ENCODE assay signal across 13 cellular contexts in the genomic region with DNA sequence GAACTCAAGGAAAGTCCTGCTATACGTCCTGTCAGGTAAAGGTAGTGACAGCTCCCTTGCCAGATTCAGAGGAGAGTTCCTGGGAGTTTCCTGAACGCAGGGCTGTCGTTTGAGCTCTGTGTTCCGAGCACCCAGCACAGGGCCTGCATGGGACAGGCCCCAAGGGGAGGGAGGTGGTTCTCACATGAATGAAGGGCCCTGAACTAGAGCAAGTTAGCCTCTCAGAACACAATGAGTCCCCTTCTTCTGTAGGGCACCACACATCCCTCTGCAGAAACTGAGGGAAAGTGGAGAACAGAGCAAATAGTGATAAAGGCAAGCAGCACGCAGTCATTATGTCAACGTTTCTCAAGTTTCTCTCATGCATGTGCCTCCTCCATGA.
"Had no signal": no experiment of that assay in that cellular context is flagged by ENCODE, and none has a peak within 500 bp of the region (broad histone marks: within the 10 kb centered on the region; RNA-seq: fewer than 3 reads in every experiment).

No MANE protein-coding gene starts in this region.

- H3K27me3 Mint-ChIP-seq: activated CD8-positive, alpha-beta memory T cell treated with anti-CD3 and anti-CD28 coated beads, Interleukin-2, amount 10 ng/mL, durations not matched to agents 7 days and 5 days; activated naive CD8-positive, alpha-beta T cell; natural killer cell treated with Interleukin-12 subunit alpha and Interleukin-12 subunit beta and Interleukin-15 and Interleukin-18, amount 100 ng/mL, for 72 hours had no signal

- ATAC-seq: activated CD8-positive, alpha-beta memory T cell treated with anti-CD3 and anti-CD28 coated beads, Interleukin-2, amount 10 ng/mL, durations not matched to agents 7 days and 5 days; gastroesophageal sphincter; natural killer cell treated with Interleukin-12 subunit alpha and Interleukin-12 subunit beta and Interleukin-15 and Interleukin-18, amount 100 ng/mL, for 72 hours had no signal

- H3K27me3 ChIP-seq: breast epithelium, gastroesophageal sphincter, testis had no signal

- H3K4me3 Mint-ChIP-seq: activated CD8-positive, alpha-beta memory T cell treated with anti-CD3 and anti-CD28 coated beads, Interleukin-2, amount 10 ng/mL, durations not matched to agents 7 days and 5 days; activated naive CD8-positive, alpha-beta T cell; natural killer cell treated with Interleukin-12 subunit alpha and Interleukin-12 subunit beta and Interleukin-15 and Interleukin-18, amount 100 ng/mL, for 72 hours had no signal

- DNase-seq: activated CD4-positive, alpha-beta T cell treated with anti-CD3 and anti-CD28 coated beads for 1 hour; activated CD4-positive, alpha-beta T cell treated with anti-CD3 and anti-CD28 coated beads, Interleukin-2, amount 50 U/mL, for 48 hours; activated CD8-positive, alpha-beta memory T cell treated with anti-CD3 and anti-CD28 coated beads, Interleukin-2, amount 10 ng/mL, durations not matched to agents 7 days and 5 days; activated gamma-delta T cell; activated T-cell treated with anti-CD3 and anti-CD28 coated beads, Interleukin-2, amount 50 U/mL, for 48 hours; left cardiac atrium; stimulated activated CD4-positive, alpha-beta T cell treated with anti-CD3 and anti-CD28 coated beads, Interleukin-2, amount 100 ng/mL, for 48 hours; stimulated activated naive CD4-positive, alpha-beta T cell treated with Interleukin-2 at 50 U/mL for 16 hours; testis had no signal

- H3K27ac Mint-ChIP-seq: activated CD8-positive, alpha-beta memory T cell treated with anti-CD3 and anti-CD28 coated beads, Interleukin-2, amount 10 ng/mL, durations not matched to agents 7 days and 5 days; activated naive CD8-positive, alpha-beta T cell; natural killer cell treated with Interleukin-12 subunit alpha and Interleukin-12 subunit beta and Interleukin-15 and Interleukin-18, amount 100 ng/mL, for 72 hours had no signal

- H3K4me1 Mint-ChIP-seq: activated CD8-positive, alpha-beta memory T cell treated with anti-CD3 and anti-CD28 coated beads, Interleukin-2, amount 10 ng/mL, durations not matched to agents 7 days and 5 days had no signal

- H3K4me3 ChIP-seq: breast epithelium, gastroesophageal sphincter, testis had no signal

- H3K4me1 ChIP-seq: breast epithelium, gastroesophageal sphincter had no signal

- H3K36me3 Mint-ChIP-seq: activated naive CD8-positive, alpha-beta T cell; natural killer cell treated with Interleukin-12 subunit alpha and Interleukin-12 subunit beta and Interleukin-15 and Interleukin-18, amount 100 ng/mL, for 72 hours had no signal

- H3K9me3 Mint-ChIP-seq: natural killer cell treated with Interleukin-12 subunit alpha and Interleukin-12 subunit beta and Interleukin-15 and Interleukin-18, amount 100 ng/mL, for 72 hours had no signal

- H3K27ac ChIP-seq: breast epithelium, gastroesophageal sphincter, testis had no signal

- H3K36me3 ChIP-seq: breast epithelium, gastroesophageal sphincter had no signal

- H3K9me3 ChIP-seq: breast epithelium, gastroesophageal sphincter, testis had no signal
